Comparison of ENCODE assay signal across 8 cellular contexts in the genomic region with DNA sequence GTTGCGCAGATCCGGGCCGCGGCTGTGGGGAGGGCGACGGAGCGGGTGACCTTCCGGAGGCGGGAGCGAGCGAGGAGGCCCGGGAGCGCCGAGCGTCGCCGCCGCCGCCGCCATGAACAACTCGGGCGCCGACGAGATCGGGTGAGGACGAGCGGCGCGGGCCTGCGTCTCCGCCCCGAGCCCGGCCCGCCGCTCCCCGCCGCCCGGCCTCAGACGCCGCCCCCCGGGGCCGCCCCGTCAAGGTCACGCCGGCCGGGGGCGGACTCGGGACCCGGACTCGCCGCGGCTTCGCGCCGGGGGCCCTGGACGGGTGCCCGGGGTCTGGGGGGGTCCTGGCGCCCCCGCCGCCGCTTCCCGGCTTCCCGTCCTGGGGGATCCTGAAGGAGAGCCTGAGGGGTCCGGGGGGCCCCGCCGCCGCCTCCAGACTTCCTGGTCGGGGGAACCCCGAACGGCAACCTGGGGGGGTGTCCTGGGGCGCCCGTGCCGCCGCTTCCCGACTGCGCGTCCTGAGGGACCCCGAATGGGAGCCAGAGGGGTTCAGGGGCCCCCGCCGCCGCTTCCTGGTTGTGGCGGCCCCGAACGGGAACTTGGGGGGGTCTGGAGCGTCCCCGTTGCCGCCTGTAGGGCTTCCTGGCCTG. TPM values are rescaled to one million over a fixed set of nuclear protein-coding genes. Genes with fewer than 3 reads are reported as not detected.
A peak's percentile ranks its signal among the peaks of the same experiment; 100 is the strongest.
DNase-seq lines count a peak whose midpoint lies in the region; ATAC-seq, FAIRE-seq and TF ChIP-seq lines count a peak whose summit lies in the region.

No MANE protein-coding gene starts in this region.

- H3K36me3 ChIP-seq in KMS-11 (ENCODE audit: insufficient read depth): no peaks in the 10 kb centered on the region
- peaks cover 4 to 15% of the 10 kb centered on the region in 2 experiments for H3K36me3 ChIP-seq in keratinocyte (ENCODE audit: control insufficient read depth in 2 of 2, extremely low read depth in 1 of 2, insufficient read depth in 2 of 2, low read length in 2 of 2)

- peak overlapping the region; percentile 69 for H3K4me3 Mint-ChIP-seq in activated naive CD8-positive, alpha-beta T cell treated with anti-CD3 and anti-CD28 coated beads for 36 hours

- H3K4me2 ChIP-seq in KMS-11: peak overlapping the region; percentile 76
- H3K4me2 ChIP-seq in keratinocyte (ENCODE audit: control insufficient read depth, extremely low read depth, insufficient read depth, low read depth, low read length): peak overlapping the region; percentile 88

- no peak for FAIRE-seq in keratinocyte (lab: Jason Lieb, UNC)

- H3K27me3 Mint-ChIP-seq in activated naive CD8-positive, alpha-beta T cell treated with anti-CD3 and anti-CD28 coated beads for 36 hours: peaks cover 7% of the 10 kb centered on the region

- H3K27me3 ChIP-seq in KMS-11 (ENCODE audit: insufficient read depth, low read depth) (no peaks in the 10 kb centered on the region), keratinocyte (ENCODE audit: control insufficient read depth, extremely low read depth, insufficient read depth, low read length) (no peaks in the 10 kb centered on the region)

- H3K36me3 Mint-ChIP-seq in activated naive CD8-positive, alpha-beta T cell treated with anti-CD3 and anti-CD28 coated beads for 36 hours: peaks cover 29% of the 10 kb centered on the region

- peaks cover 2% of the 10 kb centered on the region for H3K9me1 ChIP-seq in keratinocyte (ENCODE audit: control insufficient read depth, extremely low read depth, insufficient read depth, low read length)

- peaks cover 39% of the 10 kb centered on the region for H4K20me1 ChIP-seq in KMS-11 (ENCODE audit: insufficient read depth)
- H4K20me1 ChIP-seq in keratinocyte (ENCODE audit: control insufficient read depth, extremely low read depth, insufficient read depth, low read length): peaks cover 40% of the 10 kb centered on the region

- H3K27ac Mint-ChIP-seq in activated naive CD8-positive, alpha-beta T cell treated with anti-CD3 and anti-CD28 coated beads for 36 hours: peak overlapping the region; percentile 58

- H3K27ac ChIP-seq in C4-2B: peak overlapping the region; percentile 99
- H3K27ac ChIP-seq in KMS-11: peak overlapping the region; percentile 91
- H3K27ac ChIP-seq in keratinocyte (ENCODE audit: control insufficient read depth, insufficient read depth, low read length): peak overlapping the region; percentile 86

- no peaks in the 10 kb centered on the region for H3K9me3 Mint-ChIP-seq in activated naive CD8-positive, alpha-beta T cell treated with anti-CD3 and anti-CD28 coated beads for 36 hours

- TF ChIP-seq CTCF in C4-2B (conservative IDR thresholded peaks at IDR 0.05): no peak
- TF ChIP-seq CTCF in KMS-11 (conservative IDR thresholded peaks at IDR 0.05; ENCODE audit: low read depth, low read length): no peak
- no peak for TF ChIP-seq CTCF in keratinocyte (optimal IDR thresholded peaks at IDR 0.05 in 1 of 3, IDR thresholded peaks at IDR 0.05 in 1 of 3, conservative IDR thresholded peaks at IDR 0.05 in 1 of 3; ENCODE audit: extremely low read depth in 1 of 3, insufficient read depth in 2 of 3, low read length in 3 of 3)

- H3K9ac ChIP-seq in KMS-11 (peak overlapping the region; percentile 99), keratinocyte (ENCODE audit: control insufficient read depth, extremely low read depth, insufficient read depth, low read length) (peak overlapping the region; percentile 95)

- H3K4me1 Mint-ChIP-seq in activated naive CD8-positive, alpha-beta T cell treated with anti-CD3 and anti-CD28 coated beads for 36 hours: peaks cover 42% of the 10 kb centered on the region

- H3K4me3 ChIP-seq in KMS-11 (IDR thresholded peaks at IDR 0.05; ENCODE audit: insufficient read depth, low read depth, low read length) (no peak overlapping the region), keratinocyte (ENCODE audit: control insufficient read depth in 2 of 3, extremely low read depth in 1 of 3, insufficient read depth in 2 of 3, low read depth in 1 of 3, low read length in 3 of 3) (peak overlapping the region; percentile 75 to 79 (median 77))

- H3K4me1 ChIP-seq in KMS-11 (ENCODE audit: low read depth, poor library complexity, severe bottlenecking) (peaks cover 30% of the 10 kb centered on the region), keratinocyte (ENCODE audit: control insufficient read depth, extremely low read depth, insufficient read depth, low read length) (peaks cover 38% of the 10 kb centered on the region)

- no peak overlapping the region for H2AFZ ChIP-seq in KMS-11 (ENCODE audit: low read depth)
- H2AFZ ChIP-seq in keratinocyte (ENCODE audit: control insufficient read depth, low read length): no peak overlapping the region

- DNase-seq in activated naive CD8-positive, alpha-beta T cell treated with anti-CD3 and anti-CD28 coated beads for 36 hours: no peak
- DNase-seq in keratinocyte (ENCODE audit: low read depth, low spot score) (no peak), GM19240 (ENCODE audit: insufficient read length, low spot score) (no peak), NCI-H446 (lab: John Stamatoyannopoulos, UW) (no peak)
- peak; percentile 29 for DNase-seq in stimulated activated CD8-positive, alpha-beta memory T cell treated with anti-CD3 and anti-CD28 coated beads, Interleukin-4, amount 100 ng/mL, for 24 hours (ENCODE audit: low read depth)

- peak; percentile 20 for ATAC-seq in GM21526 (IDR thresholded peaks at IDR 0.05; ENCODE audit: low FRiP score, unreplicated experiment)

- dilution Hi-C loops in keratinocyte (cut with MboI; ENCODE audit: extremely low pct_ligation_motif_present, low sequenced_read_pairs): no loop called here

- H3K79me2 ChIP-seq in KMS-11 (ENCODE audit: insufficient read depth, low read depth) (peaks cover 50% of the 10 kb centered on the region), keratinocyte (ENCODE audit: control insufficient read depth, insufficient read depth, low read length) (peaks cover 51% of the 10 kb centered on the region)

- H3K9me3 ChIP-seq in keratinocyte (ENCODE audit: control insufficient read depth, low read depth, low read length): no peaks in the 10 kb centered on the region

RNA-seq across cellular contexts. Expression of a gene that starts 0.4 kb away (rescaled TPM):
- 100 to 1,000 TPM; 287 to 297 TPM for total RNA-seq in activated naive CD8-positive, alpha-beta T cell treated with anti-CD3 and anti-CD28 coated beads for 36 hours
- 56.4 to 99.2 TPM (median 71.6 TPM) in 3 replicates for polyA plus RNA-seq in keratinocyte
- polyA plus RNA-seq in keratinocyte (2011; ENCODE audit: low read depth): 75.7 TPM
- polyA plus RNA-seq in keratinocyte (2011; cell fraction: cytosol; rRNA removed): 33.6 and 50.2 TPM in 2 replicates
- polyA plus RNA-seq in keratinocyte (2011; cell fraction: nucleus; rRNA removed): 72.0 and 80.3 TPM in 2 replicates
- 35.2 and 91.1 TPM in 2 replicates for polyA plus RNA-seq in keratinocyte (2012; ENCODE audit: low replicate concordance)
- 24.9 to 70.2 TPM (median 27.3 TPM) in 3 replicates for polyA minus RNA-seq in keratinocyte
- 40.5 TPM for polyA minus RNA-seq in keratinocyte (2011; cell fraction: cytosol; rRNA and poly(A)+ RNA removed)
- polyA minus RNA-seq in keratinocyte (2011; cell fraction: nucleus; rRNA and poly(A)+ RNA removed): 20.7 and 38.5 TPM in 2 replicates

RNA-seq across cellular contexts. Expression of a gene that starts 6.4 kb away (rescaled TPM):
- 10 to 100 TPM; 36.5 to 37.6 TPM for total RNA-seq in activated naive CD8-positive, alpha-beta T cell treated with anti-CD3 and anti-CD28 coated beads for 36 hours
- 5.7 to 15.6 TPM (median 7.6 TPM) in 3 replicates for polyA plus RNA-seq in keratinocyte
- polyA plus RNA-seq in keratinocyte (2011; ENCODE audit: low read depth): 2.3 TPM
- polyA plus RNA-seq in keratinocyte (2011; cell fraction: cytosol; rRNA removed): 5.4 and 11.0 TPM in 2 replicates
- polyA plus RNA-seq in keratinocyte (2011; cell fraction: nucleus; rRNA removed): 2.8 and 4.4 TPM in 2 replicates
- polyA plus RNA-seq in keratinocyte (2012; ENCODE audit: low replicate concordance): 7.6 and 8.1 TPM in 2 replicates
- polyA minus RNA-seq in keratinocyte: 3.4 to 8.3 TPM (median 7.1 TPM) in 3 replicates
- 12.1 TPM for polyA minus RNA-seq in keratinocyte (2011; cell fraction: cytosol; rRNA and poly(A)+ RNA removed)
- 1.3 and 1.5 TPM in 2 replicates for polyA minus RNA-seq in keratinocyte (2011; cell fraction: nucleus; rRNA and poly(A)+ RNA removed)

RNA-seq across cellular contexts. Expression of a gene that starts 24.1 kb away (rescaled TPM):
- total RNA-seq in activated naive CD8-positive, alpha-beta T cell treated with anti-CD3 and anti-CD28 coated beads for 36 hours: 100 to 1,000 TPM in 1 of 2 experiments, 10 to 100 TPM in 1; 98.7 to 101 TPM
- polyA plus RNA-seq in keratinocyte: 23.2 to 52.1 TPM (median 41.3 TPM) in 3 replicates
- 11.3 TPM for polyA plus RNA-seq in keratinocyte (2011; ENCODE audit: low read depth)
- 24.0 and 90.4 TPM in 2 replicates for polyA plus RNA-seq in keratinocyte (2011; cell fraction: cytosol; rRNA removed)
- 28.1 and 45.9 TPM in 2 replicates for polyA plus RNA-seq in keratinocyte (2011; cell fraction: nucleus; rRNA removed)
- polyA plus RNA-seq in keratinocyte (2012; ENCODE audit: low replicate concordance): 53.3 and 67.2 TPM in 2 replicates
- 23.6 to 24.5 TPM (median 24.1 TPM) in 3 replicates for polyA minus RNA-seq in keratinocyte
- 179 TPM for polyA minus RNA-seq in keratinocyte (2011; cell fraction: cytosol; rRNA and poly(A)+ RNA removed)
- 21.3 and 24.1 TPM in 2 replicates for polyA minus RNA-seq in keratinocyte (2011; cell fraction: nucleus; rRNA and poly(A)+ RNA removed)

RNA-seq across cellular contexts. Expression of a gene that starts 30.4 kb away (rescaled TPM):
- total RNA-seq in activated naive CD8-positive, alpha-beta T cell treated with anti-CD3 and anti-CD28 coated beads for 36 hours: 1,000 to 10,000 TPM; 1,472 to 1,524 TPM
- polyA plus RNA-seq in keratinocyte: 795 to 1,391 TPM (median 803 TPM) in 3 replicates
- 362 TPM for polyA plus RNA-seq in keratinocyte (2011; ENCODE audit: low read depth)
- polyA plus RNA-seq in keratinocyte (2011; cell fraction: cytosol; rRNA removed): 749 and 1,693 TPM in 2 replicates
- 422 and 446 TPM in 2 replicates for polyA plus RNA-seq in keratinocyte (2011; cell fraction: nucleus; rRNA removed)
- 1,800 and 1,869 TPM in 2 replicates for polyA plus RNA-seq in keratinocyte (2012; ENCODE audit: low replicate concordance)
- polyA minus RNA-seq in keratinocyte: 373 to 635 TPM (median 449 TPM) in 3 replicates
- 1,642 TPM for polyA minus RNA-seq in keratinocyte (2011; cell fraction: cytosol; rRNA and poly(A)+ RNA removed)
- polyA minus RNA-seq in keratinocyte (2011; cell fraction: nucleus; rRNA and poly(A)+ RNA removed): 171 and 204 TPM in 2 replicates

RNA-seq across cellular contexts. Expression of a gene that starts 42.1 kb away (rescaled TPM):
- under 1 TPM; 0.21 to 0.26 TPM for total RNA-seq in activated naive CD8-positive, alpha-beta T cell treated with anti-CD3 and anti-CD28 coated beads for 36 hours
- 0.01 to 0.05 TPM (median 0.01 TPM) in 3 replicates for polyA plus RNA-seq in keratinocyte
- polyA plus RNA-seq in keratinocyte (2011; ENCODE audit: low read depth): not detected
- 0.01 and 0.03 TPM in 2 replicates for polyA plus RNA-seq in keratinocyte (2011; cell fraction: cytosol; rRNA removed)
- 0.08 and 0.11 TPM in 2 replicates for polyA plus RNA-seq in keratinocyte (2011; cell fraction: nucleus; rRNA removed)
- polyA plus RNA-seq in keratinocyte (2012; ENCODE audit: low replicate concordance): 0.16 and 0.20 TPM in 2 replicates
- 0.03 to 0.13 TPM in 2 of 3 replicates, not detected in the other for polyA minus RNA-seq in keratinocyte
- not detected for polyA minus RNA-seq in keratinocyte (2011; cell fraction: cytosol; rRNA and poly(A)+ RNA removed)
- 0.21 and 0.54 TPM in 2 replicates for polyA minus RNA-seq in keratinocyte (2011; cell fraction: nucleus; rRNA and poly(A)+ RNA removed)
